Comparison of ENCODE assay signal across 10 cellular contexts in the genomic region with DNA sequence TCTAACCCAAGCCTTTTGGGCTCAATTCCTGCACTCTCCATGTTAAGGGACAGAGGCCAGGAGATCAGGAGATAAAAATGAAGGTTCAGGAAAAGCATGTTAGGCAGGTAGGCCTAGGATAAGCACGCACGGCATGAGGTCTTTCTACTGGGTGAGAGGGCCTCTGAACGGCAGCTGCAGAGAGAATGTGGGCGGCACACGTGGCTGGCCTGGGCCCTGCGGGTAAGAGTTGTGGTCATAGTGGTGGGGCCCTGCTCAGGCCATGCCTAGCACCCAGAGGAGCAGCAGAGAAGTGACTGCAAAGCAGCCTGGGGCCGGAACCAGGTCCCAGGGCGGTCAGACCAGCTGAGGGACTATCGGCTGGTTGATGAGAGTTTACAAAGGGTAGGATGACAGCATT. TPM values are rescaled to one million over a fixed set of nuclear protein-coding genes. Genes with fewer than 3 reads are reported as not detected.
A peak's percentile ranks its signal among the peaks of the same experiment; 100 is the strongest.
DNase-seq lines count a peak whose midpoint lies in the region; ATAC-seq and TF ChIP-seq lines count a peak whose summit lies in the region.
"Had no signal": no experiment of that assay in that cellular context is flagged by ENCODE, and none has a peak within 500 bp of the region (broad histone marks: within the 10 kb centered on the region; RNA-seq: fewer than 3 reads in every experiment).

No MANE protein-coding gene starts in this region.

- H3K18ac ChIP-seq in trophoblast cell (ENCODE audit: low read length): no peak overlapping the region

- H3K4me1 ChIP-seq in RWPE2 (ENCODE audit: insufficient read depth, poor library complexity, severe bottlenecking) (peaks cover 13% of the 10 kb centered on the region), trophoblast cell (ENCODE audit: control insufficient read depth in 1 of 2, insufficient read depth in 2 of 2, low read length in 2 of 2) (peaks cover 27 to 28% of the 10 kb centered on the region in 2 experiments), thyroid gland (no peaks in the 10 kb centered on the region), heart right ventricle (peaks cover 7 to 25% (median 18%) of the 10 kb centered on the region in 9 donors)

- TF ChIP-seq POLR2A in thyroid gland (IDR thresholded peaks at IDR 0.05): no peak

- no peak overlapping the region for H2BK120ac ChIP-seq in trophoblast cell (ENCODE audit: insufficient read depth, low read length, poor library complexity)

- no CpG with 5 or more reads among the region's 9 CpGs for WGBS in trophoblast cell (ENCODE audit: extremely low coverage, insufficient coverage, insufficient read length)
- WGBS in thyroid gland, 2 donors: 81 to 85% methylated on average over 9 of the region's 9 CpGs
- WGBS in heart right ventricle, 2 donors: 88 to 92% methylated on average over 9 of the region's 9 CpGs

- peak; percentile 74 for DNase-seq in GM13976 (ENCODE audit: low spot score)
- DNase-seq in RWPE2 (ENCODE audit: low spot score): peak; percentile 31
- peak; percentile 99 for DNase-seq in trophoblast cell
- DNase-seq in thyroid gland: no peak
- no peak for DNase-seq in heart right ventricle
- DNase-seq: DND-41; effector CD4-positive, alpha-beta T cell had no signal

- intact Hi-C loops in thyroid gland (cut with DNase I): no loop called here
- intact Hi-C loops in heart right ventricle (cut with DNase I): no loop called here

- H3K79me1 ChIP-seq in trophoblast cell (ENCODE audit: low read length): peaks cover 33% of the 10 kb centered on the region

- H3K36me3 ChIP-seq in RWPE2 (ENCODE audit: low read depth) (no peaks in the 10 kb centered on the region), trophoblast cell (ENCODE audit: control insufficient read depth in 1 of 2, insufficient read depth in 2 of 2, low read length in 2 of 2) (no peaks in the 10 kb centered on the region), thyroid gland (no peaks in the 10 kb centered on the region), heart right ventricle (no peaks in the 10 kb centered on the region)

- no peak overlapping the region for H4K8ac ChIP-seq in trophoblast cell (ENCODE audit: low read depth, low read length)

- H3K79me2 ChIP-seq in trophoblast cell (ENCODE audit: control insufficient read depth, insufficient read depth, low read length, poor library complexity): peaks cover 2% of the 10 kb centered on the region

- peak; percentile 81 for ATAC-seq in HG02870 (IDR thresholded peaks at IDR 0.05; ENCODE audit: unreplicated experiment)
- no peak for ATAC-seq in RWPE2 (ENCODE audit: low read depth)
- no peak for ATAC-seq in GM18868 (IDR thresholded peaks at IDR 0.05; ENCODE audit: unreplicated experiment)
- ATAC-seq in GM19324 (IDR thresholded peaks at IDR 0.05; ENCODE audit: low FRiP score, unreplicated experiment): no peak
- ATAC-seq in heart right ventricle: no peak

- H3K4me3 ChIP-seq in RWPE2 (ENCODE audit: severe bottlenecking) (no peak overlapping the region), trophoblast cell (ENCODE audit: low read depth, low read length) (no peak overlapping the region), thyroid gland (replicated peaks in 1 of 3) (no peak overlapping the region), heart right ventricle (no peak overlapping the region)

- H2AK5ac ChIP-seq in trophoblast cell (ENCODE audit: low read length): no peak overlapping the region

- H3K23ac ChIP-seq in trophoblast cell (ENCODE audit: low read length): no peak overlapping the region

- H3K9me3 ChIP-seq in RWPE2 (ENCODE audit: severe bottlenecking) (no peaks in the 10 kb centered on the region), trophoblast cell (ENCODE audit: insufficient read depth, low read depth, low read length) (no peaks in the 10 kb centered on the region), thyroid gland (no peaks in the 10 kb centered on the region), heart right ventricle (no peaks in the 10 kb centered on the region)

- no peak overlapping the region for H4K12ac ChIP-seq in trophoblast cell (ENCODE audit: low read depth, low read length)

- TF ChIP-seq CTCF in GM13976 (IDR thresholded peaks at IDR 0.05; ENCODE audit: borderline replicate concordance, control extremely low read depth, extremely low read depth, insufficient read depth, missing control alignments) (no peak), RWPE2 (IDR thresholded peaks at IDR 0.05; ENCODE audit: poor library complexity, severe bottlenecking) (no peak), thyroid gland (IDR thresholded peaks at IDR 0.05) (no peak), heart right ventricle (IDR thresholded peaks at IDR 0.05) (no peak)

- no peak overlapping the region for H3K4ac ChIP-seq in trophoblast cell (ENCODE audit: low read depth, low read length)

- no peak overlapping the region for H2BK5ac ChIP-seq in trophoblast cell (ENCODE audit: low read depth, low read length, poor library complexity)

- no peak overlapping the region for H4K91ac ChIP-seq in trophoblast cell (ENCODE audit: low read depth, low read length)

- no peak overlapping the region for H3K9ac ChIP-seq in trophoblast cell (ENCODE audit: low read length)

- no peak overlapping the region for H3K14ac ChIP-seq in trophoblast cell (ENCODE audit: low read length)

- no peak overlapping the region for H3K4me2 ChIP-seq in trophoblast cell (ENCODE audit: low read length)

- in situ Hi-C loops in GM13976 (cut with MboI; ENCODE audit: low sequenced_read_pairs, unreplicated experiment): no loop called here

- H2AFZ ChIP-seq in trophoblast cell (ENCODE audit: insufficient read depth, low read length, poor library complexity): no peak overlapping the region

- no peak overlapping the region for H2BK12ac ChIP-seq in trophoblast cell (ENCODE audit: low read length)

- no peak overlapping the region for H3K27ac ChIP-seq in RWPE2 (ENCODE audit: poor library complexity, severe bottlenecking)
- H3K27ac ChIP-seq in trophoblast cell (ENCODE audit: low read depth, low read length): peak overlapping the region; percentile 89
- no peak overlapping the region for H3K27ac ChIP-seq in thyroid gland
- no peak overlapping the region for H3K27ac ChIP-seq in heart right ventricle

- no peaks in the 10 kb centered on the region for H3K27me3 ChIP-seq in RWPE2 (ENCODE audit: insufficient read depth, poor library complexity, severe bottlenecking)
- no peaks in the 10 kb centered on the region for H3K27me3 ChIP-seq in trophoblast cell (ENCODE audit: insufficient read depth, low read length)
- H3K27me3 ChIP-seq in thyroid gland: no peaks in the 10 kb centered on the region
- H3K27me3 ChIP-seq in heart right ventricle: peaks cover 0 to 10% (median 0%) of the 10 kb centered on the region in 7 donors

RNA-seq across cellular contexts. Expression of a gene that starts 7.5 kb away (rescaled TPM):
- 119 and 130 TPM in 2 replicates for polyA plus RNA-seq in trophoblast cell (2013)
- 1 to 10 TPM; 1.1 to 4.2 (median 2.6) TPM for total RNA-seq in thyroid gland
- 1 to 10 TPM in 8 of 10 donors, under 1 TPM in 2; 0.30 to 2.6 (median 1.4) TPM for total RNA-seq in heart right ventricle
- under 1 TPM; 0.77 to 0.95 TPM for polyA plus RNA-seq in heart right ventricle

Comparison
In these comparisons a context has a peak if more than half of its experiments do, and no peak if none do; other contexts are left out.
1. DNase-seq: peak in GM13976 (single experiment), RWPE2 (single experiment) and trophoblast cell (2 of 2); none in thyroid gland (0 of 2) and heart right ventricle (0 of 2).